In the genomic region with DNA sequence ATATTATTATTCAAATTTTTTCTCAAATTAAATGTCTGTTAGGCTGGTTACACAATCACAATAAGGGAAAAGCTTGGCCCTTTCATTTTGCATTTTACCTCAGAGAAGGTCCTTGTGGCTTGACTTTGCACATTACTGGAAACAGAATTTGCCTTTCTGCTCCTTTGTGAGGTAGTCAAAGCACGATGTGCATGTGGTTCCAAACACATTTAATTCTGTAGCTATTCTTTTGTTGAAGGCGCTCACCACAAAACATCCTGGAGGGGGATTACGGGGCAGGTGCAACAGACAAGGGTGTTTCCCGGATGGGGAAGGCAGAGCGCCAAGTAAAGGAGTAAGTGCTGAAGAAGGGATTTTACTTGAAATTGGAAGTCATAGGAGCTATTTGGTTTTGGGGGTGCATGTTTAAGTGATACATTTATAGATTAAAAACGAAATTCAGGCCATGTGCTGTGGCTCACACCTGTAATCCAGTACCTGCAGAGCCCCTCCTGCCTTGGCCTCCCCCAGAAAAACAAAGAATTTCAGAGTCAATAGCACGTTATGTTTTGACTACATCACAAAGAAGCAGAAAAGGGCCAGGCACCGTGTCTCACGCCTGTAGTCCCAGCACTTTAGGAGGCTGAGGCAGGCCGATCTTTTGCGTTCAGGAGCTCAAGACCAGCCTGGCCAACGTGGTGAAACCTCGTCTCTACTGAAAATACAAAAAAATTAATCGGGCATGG, we compare ENCODE assay signal across 10 cellular contexts. TPM values are rescaled to one million over a fixed set of nuclear protein-coding genes. Genes with fewer than 3 reads are reported as not detected.
DNase-seq lines count a peak whose midpoint lies in the region; ATAC-seq and TF ChIP-seq lines count a peak whose summit lies in the region.
"Had no signal": no experiment of that assay in that cellular context is flagged by ENCODE, and none has a peak within 500 bp of the region (broad histone marks: within the 10 kb centered on the region; RNA-seq: fewer than 3 reads in every experiment).

No MANE protein-coding gene starts in this region.

- no peak overlapping the region for H3K4me3 ChIP-seq in heart right ventricle
- H3K4me3 ChIP-seq: left lung had no signal

- no peak for TF ChIP-seq CTCF in heart right ventricle (IDR thresholded peaks at IDR 0.05)

- peak overlapping the region; percentile 79 for H3K27ac Mint-ChIP-seq in activated CD4-positive, alpha-beta T cell treated with anti-CD3 and anti-CD28 coated beads, Interleukin-2, amount 10 ng/mL, durations not matched to agents 7 days and 5 days

- H3K36me3 ChIP-seq in heart right ventricle: no peaks in the 10 kb centered on the region
- H3K36me3 ChIP-seq: left lung had no signal

- H3K36me3 Mint-ChIP-seq in activated CD4-positive, alpha-beta T cell treated with anti-CD3 and anti-CD28 coated beads, Interleukin-2, amount 10 ng/mL, durations not matched to agents 7 days and 5 days (ENCODE audit: low read depth): no peaks in the 10 kb centered on the region

- intact Hi-C loops in heart right ventricle (cut with DNase I): no loop called here

- DNase-seq in NCI-H748 (lab: John Stamatoyannopoulos, UW; ENCODE audit: unreplicated experiment): peak; percentile 44
- DNase-seq in NCI-H748 treated with DMSO at 0.1 percent for 48 hours (lab: John Stamatoyannopoulos, UW): no peak
- peak; percentile 60 for DNase-seq in activated CD4-positive, alpha-beta T cell treated with anti-CD3 and anti-CD28 coated beads, Interleukin-2, amount 10 ng/mL, durations not matched to agents 7 days and 5 days
- DNase-seq in stimulated activated CD8-positive, alpha-beta memory T cell treated with anti-CD3 and anti-CD28 coated beads, Interleukin-4, amount 100 ng/mL, for 48 hours: peak; percentile 52
- no peak for DNase-seq in NAMALWA (ENCODE audit: low spot score)
- no peak for DNase-seq in kidney glomerular epithelial cell (lab: John Stamatoyannopoulos, UW)
- no peak for DNase-seq in heart right ventricle
- DNase-seq: left lung had no signal

- no peak overlapping the region for H3K4me3 Mint-ChIP-seq in activated CD4-positive, alpha-beta T cell treated with anti-CD3 and anti-CD28 coated beads, Interleukin-2, amount 10 ng/mL, durations not matched to agents 7 days and 5 days

- ATAC-seq in HG02852 (IDR thresholded peaks at IDR 0.05; ENCODE audit: unreplicated experiment): peak; percentile 55
- no peak for ATAC-seq in heart right ventricle
- ATAC-seq: left lung had no signal

- H3K9me3 Mint-ChIP-seq in activated CD4-positive, alpha-beta T cell treated with anti-CD3 and anti-CD28 coated beads, Interleukin-2, amount 10 ng/mL, durations not matched to agents 7 days and 5 days: no peaks in the 10 kb centered on the region

- H3K27ac ChIP-seq in heart right ventricle: no peak overlapping the region
- H3K27ac ChIP-seq: HL-60, left lung had no signal

- 70 to 71% methylated on average over 14 of the region's 14 CpGs for WGBS in heart right ventricle, 2 donors

- CTCF ChIA-PET in activated CD4-positive, alpha-beta T cell treated with anti-CD3 and anti-CD28 coated beads, Interleukin-2, amount 10 ng/mL, durations not matched to agents 7 days and 5 days (lab: Charles Lee): interaction anchor here (0.9 to 1.6 kb wide), 7 partner anchors 8 to 88 kb away, joined by 3 to 4 read pairs (median 3); no protein-coding TSS in a partner anchor

- peaks cover 44% of the 10 kb centered on the region for H3K4me1 Mint-ChIP-seq in activated CD4-positive, alpha-beta T cell treated with anti-CD3 and anti-CD28 coated beads, Interleukin-2, amount 10 ng/mL, durations not matched to agents 7 days and 5 days

- no peaks in the 10 kb centered on the region for H3K4me1 ChIP-seq in heart right ventricle
- H3K4me1 ChIP-seq: left lung had no signal

- H3K27me3 Mint-ChIP-seq in activated CD4-positive, alpha-beta T cell treated with anti-CD3 and anti-CD28 coated beads, Interleukin-2, amount 10 ng/mL, durations not matched to agents 7 days and 5 days: no peaks in the 10 kb centered on the region

- H3K27me3 ChIP-seq in heart right ventricle: no peaks in the 10 kb centered on the region
- H3K27me3 ChIP-seq: left lung had no signal

- POLR2A ChIA-PET in activated CD4-positive, alpha-beta T cell treated with anti-CD3 and anti-CD28 coated beads, Interleukin-2, amount 10 ng/mL, durations not matched to agents 7 days and 5 days (lab: Charles Lee): no interaction called here

- peaks cover 0 to 5% (median 0%) of the 10 kb centered on the region in 11 donors for H3K9me3 ChIP-seq in heart right ventricle
- H3K9me3 ChIP-seq: left lung had no signal

RNA-seq across cellular contexts. Expression of a gene that starts 31.2 kb away (rescaled TPM):
- total RNA-seq in activated CD4-positive, alpha-beta T cell treated with anti-CD3 and anti-CD28 coated beads, Interleukin-2, amount 10 ng/mL, durations not matched to agents 7 days and 5 days: 10 to 100 TPM; 20.4 to 21.4 TPM
- total RNA-seq in heart right ventricle: 1 to 10 TPM; 4.4 to 8.6 (median 7.1) TPM
- 1 to 10 TPM; 2.7 to 3.1 TPM for polyA plus RNA-seq in heart right ventricle

RNA-seq across cellular contexts. Expression of a gene that starts 56.1 kb away (rescaled TPM):
- total RNA-seq in activated CD4-positive, alpha-beta T cell treated with anti-CD3 and anti-CD28 coated beads, Interleukin-2, amount 10 ng/mL, durations not matched to agents 7 days and 5 days: 10 to 100 TPM; 21.5 to 21.6 TPM
- 10 to 100 TPM in 7 of 10 donors, 1 to 10 TPM in 3; 8.7 to 15.8 (median 11.2) TPM for total RNA-seq in heart right ventricle
- polyA plus RNA-seq in heart right ventricle: 1 to 10 TPM; 3.8 to 4.3 TPM

Comparison
In these comparisons a context has a peak if more than half of its experiments do, and no peak if none do; other contexts are left out.
1. DNase-seq: peak in NCI-H748 (single experiment), activated CD4-positive, alpha-beta T cell treated with anti-CD3 and anti-CD28 coated beads, Interleukin-2, amount 10 ng/mL, durations not matched to agents 7 days and 5 days (single experiment) and stimulated activated CD8-positive, alpha-beta memory T cell treated with anti-CD3 and anti-CD28 coated beads, Interleukin-4, amount 100 ng/mL, for 48 hours (single experiment); none in NCI-H748 treated with DMSO at 0.1 percent for 48 hours (single experiment), NAMALWA (single experiment), kidney glomerular epithelial cell (single experiment) and heart right ventricle (0 of 2).